29 cellular contexts compared by ENCODE assay signal in the genomic region with DNA sequence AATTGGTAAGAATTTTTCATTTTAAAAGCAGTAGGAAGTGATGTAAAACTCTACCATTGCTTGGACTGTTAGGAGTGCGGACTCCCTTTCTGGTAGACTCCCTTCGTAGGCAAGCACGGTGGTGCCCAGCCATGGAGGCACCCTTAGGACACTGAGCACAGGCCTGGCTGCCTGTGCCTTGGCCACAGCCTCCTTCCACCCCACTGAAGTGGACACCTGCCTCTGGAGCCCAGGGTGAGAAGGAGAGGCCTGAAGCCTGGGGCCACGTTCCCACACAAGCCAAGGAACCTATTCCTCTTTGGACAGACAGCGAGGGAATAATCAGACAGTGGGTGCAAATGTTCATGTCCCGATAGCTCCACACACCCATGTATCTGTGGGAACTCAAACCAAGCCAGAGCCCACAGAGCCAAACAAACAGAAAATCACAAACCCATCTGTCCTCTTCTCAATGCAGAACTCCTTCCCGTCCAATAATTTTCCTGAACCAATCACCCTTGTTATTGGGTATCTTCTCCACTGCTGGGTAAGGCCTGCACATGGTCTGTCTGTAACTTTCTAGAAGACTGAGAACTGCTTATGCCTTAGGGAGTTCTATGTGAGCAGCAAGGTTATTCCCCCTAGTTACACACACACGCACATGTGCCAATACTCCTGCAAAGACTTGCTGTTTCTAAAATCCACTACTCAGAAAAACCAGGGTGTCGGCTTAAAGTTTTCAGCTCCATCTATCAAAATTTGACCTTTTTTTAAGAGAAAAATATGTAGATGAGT. TPM values are rescaled to one million over a fixed set of nuclear protein-coding genes. Genes with fewer than 3 reads are reported as not detected.
DNase-seq lines count a peak whose midpoint lies in the region; ATAC-seq and TF ChIP-seq lines count a peak whose summit lies in the region.
"Had no signal": no experiment of that assay in that cellular context is flagged by ENCODE, and none has a peak within 500 bp of the region (broad histone marks: within the 10 kb centered on the region; RNA-seq: fewer than 3 reads in every experiment).

No MANE protein-coding gene starts in this region.

- DNase-seq in psoas muscle (no peak), occipital lobe (lab: John Stamatoyannopoulos, UW) (no peak), NCI-H128 (lab: John Stamatoyannopoulos, UW; ENCODE audit: unreplicated experiment) (no peak)
- DNase-seq in activated CD4-positive, alpha-beta memory T cell treated with anti-CD3 and anti-CD28 coated beads for 36 hours, result no peak
- DNase-seq: caudate nucleus; dermis blood vessel endothelial cell; DMS153; left ventricle myocardium superior; naive thymus-derived CD4-positive, alpha-beta T cell; NCI-H1436; NCI-H510A treated with DMSO at 0.1 percent for 48 hours; NK-92 treated with Interleukin-12 subunit alpha and Interleukin-12 subunit beta, amount 100 ng/mL, for 24 hours; SHP77; substantia nigra; T-helper 9 cell had no signal

- peaks cover 37% of the 10 kb centered on the region for H3K4me1 ChIP-seq in psoas muscle
- H3K4me1 ChIP-seq: A549, ascending aorta, upper lobe of left lung had no signal

- H3K36me3 Mint-ChIP-seq in activated CD4-positive, alpha-beta memory T cell treated with anti-CD3 and anti-CD28 coated beads for 36 hours, result no peaks in the 10 kb centered on the region
- H3K36me3 Mint-ChIP-seq: activated naive CD8-positive, alpha-beta T cell; naive thymus-derived CD4-positive, alpha-beta T cell; stimulated activated effector memory CD8-positive, alpha-beta T cell treated with anti-CD3 and anti-CD28 coated beads, Interleukin-12 subunit alpha, Interleukin-12 subunit beta, amount 100 ng/mL, for 72 hours had no signal

- no peaks in the 10 kb centered on the region for H3K27me3 ChIP-seq in psoas muscle (ENCODE audit: insufficient read depth in 3 of 3, low read length in 2 of 3)
- H3K27me3 ChIP-seq: ascending aorta, upper lobe of left lung had no signal

- H3K4me3 Mint-ChIP-seq in activated CD4-positive, alpha-beta memory T cell treated with anti-CD3 and anti-CD28 coated beads for 36 hours, result no peak overlapping the region
- H3K4me3 Mint-ChIP-seq: activated naive CD8-positive, alpha-beta T cell; B cell; mesothelial cell of epicardium; naive thymus-derived CD4-positive, alpha-beta T cell; stimulated activated effector memory CD8-positive, alpha-beta T cell treated with anti-CD3 and anti-CD28 coated beads, Interleukin-12 subunit alpha, Interleukin-12 subunit beta, amount 100 ng/mL, for 72 hours had no signal

- H3K27ac ChIP-seq in psoas muscle, result no peak overlapping the region
- H3K27ac ChIP-seq: A549, ascending aorta, upper lobe of left lung had no signal

- intact Hi-C loops in psoas muscle (cut with DNase I), result loop anchor here in 1 of 2 donors (5.0 kb wide), 1 partner anchor 37 kb away; no protein-coding TSS in a partner anchor
- intact Hi-C loops in activated CD4-positive, alpha-beta memory T cell treated with anti-CD3 and anti-CD28 coated beads for 36 hours (cut with micrococcal nuclease), result loop anchor here (10.0 kb wide), 2 partner anchors 241 to 1381 kb away; no protein-coding TSS in a partner anchor

- POLR2A ChIA-PET in activated CD4-positive, alpha-beta memory T cell treated with anti-CD3 and anti-CD28 coated beads for 36 hours (lab: Charles Lee), result no interaction called here

- H3K27me3 Mint-ChIP-seq in activated CD4-positive, alpha-beta memory T cell treated with anti-CD3 and anti-CD28 coated beads for 36 hours, result peaks cover 35% of the 10 kb centered on the region

- H3K9me3 Mint-ChIP-seq in activated CD4-positive, alpha-beta memory T cell treated with anti-CD3 and anti-CD28 coated beads for 36 hours, result no peaks in the 10 kb centered on the region
- H3K9me3 Mint-ChIP-seq: activated T-helper 2 cell treated with anti-CD3 and anti-CD28 coated beads, Interferon-gamma antibody, Interleukin-2, Interleukin-4, amounts not matched to agents 10 μg/mL and 5 μg/mL and 100 μg/mL, durations not matched to agents 14 hours and 24 hours and 36 hours; mesothelial cell of epicardium; naive thymus-derived CD4-positive, alpha-beta T cell; stimulated activated effector memory CD8-positive, alpha-beta T cell treated with anti-CD3 and anti-CD28 coated beads, Interleukin-12 subunit alpha, Interleukin-12 subunit beta, amount 100 ng/mL, for 72 hours had no signal

- peaks cover 11% of the 10 kb centered on the region for H3K4me1 Mint-ChIP-seq in activated CD4-positive, alpha-beta memory T cell treated with anti-CD3 and anti-CD28 coated beads for 36 hours (ENCODE audit: low read depth)

- H3K4me3 ChIP-seq in psoas muscle, result no peak overlapping the region
- H3K4me3 ChIP-seq: A549, ascending aorta, upper lobe of left lung had no signal

- H3K27ac Mint-ChIP-seq in activated CD4-positive, alpha-beta memory T cell treated with anti-CD3 and anti-CD28 coated beads for 36 hours, result no peak overlapping the region
- H3K27ac Mint-ChIP-seq: activated naive CD8-positive, alpha-beta T cell; B cell; mesothelial cell of epicardium; naive thymus-derived CD4-positive, alpha-beta T cell; stimulated activated effector memory CD8-positive, alpha-beta T cell treated with anti-CD3 and anti-CD28 coated beads, Interleukin-12 subunit alpha, Interleukin-12 subunit beta, amount 100 ng/mL, for 72 hours had no signal

- CTCF ChIA-PET in activated CD4-positive, alpha-beta memory T cell treated with anti-CD3 and anti-CD28 coated beads for 36 hours (lab: Charles Lee), result interaction anchor here (1.7 kb wide), 1 partner anchor 10 kb away, joined by 4 read pairs; no protein-coding TSS in a partner anchor

- no peak for TF ChIP-seq CTCF in psoas muscle (IDR thresholded peaks at IDR 0.05)

- ATAC-seq in GM18498 (IDR thresholded peaks at IDR 0.05; ENCODE audit: unreplicated experiment), result peak; percentile 31
- peak; percentile 31 for ATAC-seq in GM19043 (IDR thresholded peaks at IDR 0.05; ENCODE audit: low read depth, unreplicated experiment)
- ATAC-seq in HG02763 (IDR thresholded peaks at IDR 0.05; ENCODE audit: unreplicated experiment), result peak; percentile 35
- ATAC-seq in HG03460 (IDR thresholded peaks at IDR 0.05; ENCODE audit: unreplicated experiment), result peak; percentile 31
- ATAC-seq in psoas muscle, result no peak
- ATAC-seq: A549; HCT116; left ventricle myocardium superior; naive thymus-derived CD4-positive, alpha-beta T cell had no signal

- peaks cover 0 to 11% of the 10 kb centered on the region in 2 donors for H3K36me3 ChIP-seq in psoas muscle (ENCODE audit: insufficient read depth in 1 of 2, low read depth in 1 of 2)
- H3K36me3 ChIP-seq: upper lobe of left lung had no signal

- WGBS in psoas muscle, 3 donors, result 92 to 94% (median 93%) methylated on average over 9 of the region's 9 CpGs

- H3K9me3 ChIP-seq in psoas muscle, result no peaks in the 10 kb centered on the region
- H3K9me3 ChIP-seq: A549, ascending aorta, upper lobe of left lung had no signal

RNA-seq across cellular contexts. Expression of gene UBE2QL1, which starts 45.2 kb away (rescaled TPM):
- total RNA-seq in psoas muscle (10 to 100 TPM; 12.9 to 96.2 (median 20.6) TPM), occipital lobe (46.3 TPM)
- 10 to 100 TPM in 2 of 3 donors, 1 to 10 TPM in 1; 3.2 to 63.4 (median 33.3) TPM for polyA plus RNA-seq in psoas muscle
- total RNA-seq in activated CD4-positive, alpha-beta memory T cell treated with anti-CD3 and anti-CD28 coated beads for 36 hours, result not detected
- total RNA-seq: MCF 10A had no signal
- polyA plus RNA-seq: naive thymus-derived CD4-positive, alpha-beta T cell had no signal

Comparison
In these comparisons a context has a peak if more than half of its experiments do, and no peak if none do; other contexts are left out.
1. ATAC-seq: peak in GM18498 (single experiment), GM19043 (single experiment), HG02763 (single experiment) and HG03460 (single experiment); none in psoas muscle (0 of 4).
2. RNA of gene UBE2QL1, which starts 45.2 kb away (total RNA-seq): 46.3 TPM in occipital lobe (single experiment) and 12.9 to 96.2 TPM in psoas muscle; not detected in activated CD4-positive, alpha-beta memory T cell treated with anti-CD3 and anti-CD28 coated beads for 36 hours; every median in the first group is over 10 times any median in the second.